In the genomic region with DNA sequence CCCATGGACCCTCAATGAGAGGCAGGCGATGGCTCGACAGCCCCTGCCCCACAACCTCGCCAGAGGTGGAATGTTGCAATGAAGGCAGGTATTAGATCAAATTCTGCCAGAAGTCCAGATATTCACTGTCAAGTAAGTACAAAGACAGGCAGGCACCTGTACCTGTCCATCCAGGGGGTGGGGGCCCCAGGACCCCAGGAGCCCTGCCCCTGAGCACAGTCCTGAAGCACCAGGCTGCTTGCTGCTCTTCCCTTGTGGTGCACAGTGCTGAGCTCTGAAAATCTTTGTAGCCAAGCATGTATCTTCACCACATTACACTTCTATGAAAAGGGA, we compare ENCODE assay signal across 16 cellular contexts. TPM values are rescaled to one million over a fixed set of nuclear protein-coding genes. Genes with fewer than 3 reads are reported as not detected.
DNase-seq lines count a peak whose midpoint lies in the region; ATAC-seq and TF ChIP-seq lines count a peak whose summit lies in the region.
"Had no signal": no experiment of that assay in that cellular context is flagged by ENCODE, and none has a peak within 500 bp of the region (broad histone marks: within the 10 kb centered on the region; RNA-seq: fewer than 3 reads in every experiment).

No MANE protein-coding gene starts in this region.

- H2AFZ ChIP-seq in OCI-LY3 (ENCODE audit: low read depth, low read length): peak overlapping the region; percentile 38; the same call in 1 of the 2 replicates

- TF ChIP-seq CTCF in OCI-LY3 (IDR thresholded peaks at IDR 0.05; ENCODE audit: low read depth, low read length): no peak

- H4K20me1 ChIP-seq in OCI-LY3 (ENCODE audit: insufficient read depth, low read length): no peaks in the 10 kb centered on the region

- peak overlapping the region; percentile 88 for H3K27ac ChIP-seq in OCI-LY3 (ENCODE audit: low read length)
- H3K27ac ChIP-seq: gastrocnemius medialis, SJSA1 had no signal

- no peaks in the 10 kb centered on the region for H3K27me3 ChIP-seq in OCI-LY3 (ENCODE audit: low read depth, low read length)
- H3K27me3 ChIP-seq: gastrocnemius medialis, MG63, SJSA1 had no signal

- DNase-seq in posterior vena cava (ENCODE audit: low spot score): peak; percentile 46
- no peak for DNase-seq in ecto neural progenitor cell (ENCODE audit: low spot score)
- DNase-seq in GM19240 (ENCODE audit: insufficient read length, low spot score): no peak
- no peak for DNase-seq in DMS153 (lab: John Stamatoyannopoulos, UW)
- DNase-seq: anterior cingulate cortex; effector CD8-positive, alpha-beta T cell; gastrocnemius medialis; GOT3; NCI-H1436 treated with DMSO at 0.1 percent for 48 hours; NCI-H748 treated with DMSO at 0.1 percent for 48 hours had no signal

- H3K9me3 ChIP-seq in OCI-LY3 (ENCODE audit: insufficient read depth, low read length): no peaks in the 10 kb centered on the region
- H3K9me3 ChIP-seq: gastrocnemius medialis, MG63, SJSA1 had no signal

- peaks cover 56% of the 10 kb centered on the region for H3K4me1 ChIP-seq in OCI-LY3 (ENCODE audit: low read length)
- H3K4me1 ChIP-seq: gastrocnemius medialis had no signal

- no peaks in the 10 kb centered on the region for H3K79me2 ChIP-seq in OCI-LY3 (ENCODE audit: low read length)

- H3K4me3 ChIP-seq in OCI-LY3 (ENCODE audit: low read length): peak overlapping the region; percentile 76
- H3K4me3 ChIP-seq: gastrocnemius medialis, MG63, SJSA1 had no signal

- ATAC-seq in GM18502 (IDR thresholded peaks at IDR 0.05; ENCODE audit: poor library complexity, unreplicated experiment): peak; percentile 15
- ATAC-seq in GM21390 (IDR thresholded peaks at IDR 0.05; ENCODE audit: unreplicated experiment): peak; percentile 15
- ATAC-seq: gastrocnemius medialis had no signal

- no peaks in the 10 kb centered on the region for H3K36me3 ChIP-seq in OCI-LY3 (replicated peaks; ENCODE audit: low read depth, low read length)
- H3K36me3 ChIP-seq: gastrocnemius medialis had no signal

- intact Hi-C loops in posterior vena cava (cut with DNase I): loop anchor here in 1 of 2 donors (5.0 to 10.0 kb wide), 3 partner anchors 55 to 365 kb away; no protein-coding TSS in a partner anchor

- H3K4me2 ChIP-seq in OCI-LY3 (ENCODE audit: low read length): peak overlapping the region; percentile 100

- peak overlapping the region; percentile 69 for H3K9ac ChIP-seq in OCI-LY3 (ENCODE audit: low read length)

RNA-seq across cellular contexts. Expression of a gene that starts 26.2 kb away (rescaled TPM):
- 100 to 1,000 TPM in 1 of 2 donors, 10 to 100 TPM in 1; 98.8 to 224 TPM for total RNA-seq in posterior vena cava
- total RNA-seq: IMR-90 had no signal
